Comparison of ENCODE assay signal across 9 cellular contexts in the genomic region with DNA sequence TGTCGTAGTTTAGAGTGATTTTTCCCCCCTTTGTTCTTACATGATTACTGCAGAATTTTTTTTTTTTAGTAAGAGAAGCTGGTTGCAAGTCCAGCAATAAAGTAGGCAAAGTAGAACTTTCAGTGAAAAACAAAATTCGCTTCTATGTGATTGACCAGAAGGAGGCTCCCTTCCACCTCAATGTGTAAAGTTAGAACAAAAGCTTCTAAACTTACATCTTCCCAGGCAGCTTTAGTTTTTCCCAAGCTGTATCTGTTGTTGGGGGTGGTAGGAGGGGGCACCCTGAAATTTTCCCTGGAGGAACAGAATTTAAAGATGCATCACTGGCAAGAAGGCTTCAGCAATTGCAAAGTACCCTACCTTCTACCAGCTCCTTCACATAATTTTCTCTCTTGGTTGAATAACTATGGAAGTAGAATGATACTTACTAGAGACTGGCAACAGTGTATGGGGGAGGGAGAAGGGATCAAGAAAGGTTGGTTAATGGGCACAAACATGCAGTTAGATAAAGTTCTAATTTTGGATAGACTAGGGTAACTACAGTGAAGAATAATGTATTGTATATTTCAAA.
DNase-seq lines count a peak whose midpoint lies in the region; ATAC-seq and TF ChIP-seq lines count a peak whose summit lies in the region.
"Had no signal": no experiment of that assay in that cellular context is flagged by ENCODE, and none has a peak within 500 bp of the region (broad histone marks: within the 10 kb centered on the region; RNA-seq: fewer than 3 reads in every experiment).

No MANE protein-coding gene starts in this region.

- intact Hi-C loops in heart left ventricle (cut with DNase I) (loop anchor here in 9 of 10 donors (1.0 to 10.0 kb wide), 8 partner anchors 170 to 775 kb away; no protein-coding TSS in a partner anchor), Right ventricle myocardium inferior (cut with DNase I) (loop anchor here (1.0 to 10.0 kb wide), 3 partner anchors 232 to 772 kb away; no protein-coding TSS in a partner anchor)
- intact Hi-C loops in activated T-helper 1 cell treated with anti-CD3 and anti-CD28 coated beads, Interleukin-12 subunit alpha, Interleukin-12 subunit beta, Interleukin-2, Interleukin-4 antibody, amounts not matched to agents 30 ng/mL and 10 ng/mL and 1 ng/mL, durations not matched to agents 14 hours and 24 hours and 36 hours (cut with micrococcal nuclease), result no loop called here

- H3K36me3 Mint-ChIP-seq in activated T-helper 1 cell treated with anti-CD3 and anti-CD28 coated beads, Interleukin-12 subunit alpha, Interleukin-12 subunit beta, Interleukin-2, Interleukin-4 antibody, amounts not matched to agents 30 ng/mL and 10 ng/mL and 1 ng/mL, durations not matched to agents 14 hours and 24 hours and 36 hours (ENCODE audit: low read depth), result no peaks in the 10 kb centered on the region

- H3K27ac ChIP-seq in heart left ventricle, result no peak overlapping the region
- H3K27ac ChIP-seq in VCaP, result no peak overlapping the region
- H3K27ac ChIP-seq: SJSA1 had no signal

- H3K27ac Mint-ChIP-seq in activated T-helper 1 cell treated with anti-CD3 and anti-CD28 coated beads, Interleukin-12 subunit alpha, Interleukin-12 subunit beta, Interleukin-2, Interleukin-4 antibody, amounts not matched to agents 30 ng/mL and 10 ng/mL and 1 ng/mL, durations not matched to agents 14 hours and 24 hours and 36 hours, result no peak overlapping the region

- ATAC-seq in heart left ventricle, result no peak
- no peak for ATAC-seq in Right ventricle myocardium inferior
- no peak for ATAC-seq in GM19023 (IDR thresholded peaks at IDR 0.05; ENCODE audit: unreplicated experiment)

- no peak for TF ChIP-seq POLR2A in heart left ventricle (IDR thresholded peaks at IDR 0.05)

- no peak for DNase-seq in heart left ventricle
- DNase-seq in Right ventricle myocardium inferior (ENCODE audit: missing footprints), result no peak
- DNase-seq in inferior parietal cortex (ENCODE audit: extremely low spot score), result peak; percentile 64
- DNase-seq in activated CD8-positive, alpha-beta memory T cell treated with anti-CD3 and anti-CD28 coated beads for 24 hours, result no peak
- no peak for DNase-seq in activated T-helper 1 cell treated with anti-CD3 and anti-CD28 coated beads, Interleukin-12 subunit alpha, Interleukin-12 subunit beta, Interleukin-2, Interleukin-4 antibody, amounts not matched to agents 30 ng/mL and 10 ng/mL and 1 ng/mL, durations not matched to agents 14 hours and 24 hours and 36 hours (ENCODE audit: low spot score)
- no peak for DNase-seq in NCI-H146 treated with DMSO at 0.1 percent for 48 hours (lab: John Stamatoyannopoulos, UW; ENCODE audit: unreplicated experiment)

- H3K9me3 Mint-ChIP-seq in activated T-helper 1 cell treated with anti-CD3 and anti-CD28 coated beads, Interleukin-12 subunit alpha, Interleukin-12 subunit beta, Interleukin-2, Interleukin-4 antibody, amounts not matched to agents 30 ng/mL and 10 ng/mL and 1 ng/mL, durations not matched to agents 14 hours and 24 hours and 36 hours, result no peaks in the 10 kb centered on the region

- no peaks in the 10 kb centered on the region for H3K27me3 ChIP-seq in heart left ventricle
- H3K27me3 ChIP-seq: SJSA1 had no signal

- H3K36me3 ChIP-seq in heart left ventricle, result no peaks in the 10 kb centered on the region
- H3K36me3 ChIP-seq: SJSA1 had no signal

- 4 to 16% (median 8%) methylated on average over 2 of the region's 2 CpGs for WGBS in heart left ventricle, 4 donors

- no peaks in the 10 kb centered on the region for H3K4me1 Mint-ChIP-seq in activated T-helper 1 cell treated with anti-CD3 and anti-CD28 coated beads, Interleukin-12 subunit alpha, Interleukin-12 subunit beta, Interleukin-2, Interleukin-4 antibody, amounts not matched to agents 30 ng/mL and 10 ng/mL and 1 ng/mL, durations not matched to agents 14 hours and 24 hours and 36 hours (ENCODE audit: low read depth)

- TF ChIP-seq CTCF in heart left ventricle (IDR thresholded peaks at IDR 0.05) (peak; percentile 15 to 68 (median 56)), VCaP (conservative IDR thresholded peaks at IDR 0.05) (peak; percentile 83)

- H3K4me3 Mint-ChIP-seq in activated T-helper 1 cell treated with anti-CD3 and anti-CD28 coated beads, Interleukin-12 subunit alpha, Interleukin-12 subunit beta, Interleukin-2, Interleukin-4 antibody, amounts not matched to agents 30 ng/mL and 10 ng/mL and 1 ng/mL, durations not matched to agents 14 hours and 24 hours and 36 hours, result no peak overlapping the region

- no peaks in the 10 kb centered on the region for H3K27me3 Mint-ChIP-seq in activated T-helper 1 cell treated with anti-CD3 and anti-CD28 coated beads, Interleukin-12 subunit alpha, Interleukin-12 subunit beta, Interleukin-2, Interleukin-4 antibody, amounts not matched to agents 30 ng/mL and 10 ng/mL and 1 ng/mL, durations not matched to agents 14 hours and 24 hours and 36 hours (ENCODE audit: insufficient read depth)

- H3K9me3 ChIP-seq in heart left ventricle, result peaks cover 0 to 3% (median 0%) of the 10 kb centered on the region in 12 donors
- H3K9me3 ChIP-seq: SJSA1 had no signal

- H3K4me3 ChIP-seq in heart left ventricle, result no peak overlapping the region
- H3K4me3 ChIP-seq: SJSA1 had no signal

- no peaks in the 10 kb centered on the region for H3K4me1 ChIP-seq in heart left ventricle
- H3K4me1 ChIP-seq: SJSA1 had no signal
